8 cellular contexts compared by ENCODE assay signal in genomic region chr1:199551967-199552565, GRCh38.
DNase-seq lines count a peak whose midpoint lies in the region; ATAC-seq, FAIRE-seq and TF ChIP-seq lines count a peak whose summit lies in the region.

No MANE protein-coding gene starts in this region.

- no peak for ATAC-seq in WTC11
- no peak for ATAC-seq in GM18861 (IDR thresholded peaks at IDR 0.05; ENCODE audit: unreplicated experiment)

- no peaks in the 10 kb centered on the region for H3K36me3 Mint-ChIP-seq in WTC11
- H3K36me3 Mint-ChIP-seq in activated T-helper 2 cell treated with anti-CD3 and anti-CD28 coated beads, Interferon-gamma antibody, Interleukin-2, Interleukin-4, amounts not matched to agents 10 μg/mL and 5 μg/mL and 100 μg/mL, durations not matched to agents 14 hours and 24 hours and 36 hours (ENCODE audit: low read depth) = no peaks in the 10 kb centered on the region

- H3K4me3 Mint-ChIP-seq in WTC11 = no peak overlapping the region
- H3K4me3 Mint-ChIP-seq in activated T-helper 2 cell treated with anti-CD3 and anti-CD28 coated beads, Interferon-gamma antibody, Interleukin-2, Interleukin-4, amounts not matched to agents 10 μg/mL and 5 μg/mL and 100 μg/mL, durations not matched to agents 14 hours and 24 hours and 36 hours (ENCODE audit: low read depth) = no peak overlapping the region

- peak; percentile 54 for TF ChIP-seq CTCF in WTC11 (IDR thresholded peaks at IDR 0.05)

- peak; percentile 36 for DNase-seq in CMK (ENCODE audit: low read depth)
- DNase-seq in H54 (ENCODE audit: insufficient read length, low spot score) = peak; percentile 6
- DNase-seq in NCI-H2196 treated with DMSO at 0.1 percent for 48 hours (lab: John Stamatoyannopoulos, UW; ENCODE audit: unreplicated experiment) = peak; percentile 16
- peak; percentile 22 for DNase-seq in WTC11 (ENCODE audit: low spot score)
- DNase-seq in glomerular visceral epithelial cell (ENCODE audit: extremely low spot score) = peak; percentile 75
- peak; percentile 3 for DNase-seq in stimulated activated CD4-positive, alpha-beta T cell treated with anti-CD3 and anti-CD28 coated beads, Interleukin-1b, Interleukin-23, amount 100 ng/mL, for 48 hours
- DNase-seq in activated T-helper 2 cell treated with anti-CD3 and anti-CD28 coated beads, Interferon-gamma antibody, Interleukin-2, Interleukin-4, amounts not matched to agents 10 μg/mL and 5 μg/mL and 100 μg/mL, durations not matched to agents 14 hours and 24 hours and 36 hours (ENCODE audit: low spot score) = no peak

- H3K4me1 Mint-ChIP-seq in WTC11 = peaks cover 4% of the 10 kb centered on the region; the same call in 1 of the 2 replicates
- no peaks in the 10 kb centered on the region for H3K4me1 Mint-ChIP-seq in activated T-helper 2 cell treated with anti-CD3 and anti-CD28 coated beads, Interferon-gamma antibody, Interleukin-2, Interleukin-4, amounts not matched to agents 10 μg/mL and 5 μg/mL and 100 μg/mL, durations not matched to agents 14 hours and 24 hours and 36 hours (ENCODE audit: low read depth)

- intact Hi-C loops in activated T-helper 2 cell treated with anti-CD3 and anti-CD28 coated beads, Interferon-gamma antibody, Interleukin-2, Interleukin-4, amounts not matched to agents 10 μg/mL and 5 μg/mL and 100 μg/mL, durations not matched to agents 14 hours and 24 hours and 36 hours (cut with micrococcal nuclease) = no loop called here

- H3K27me3 Mint-ChIP-seq in WTC11 (ENCODE audit: low read depth) = no peaks in the 10 kb centered on the region
- H3K27me3 Mint-ChIP-seq in activated T-helper 2 cell treated with anti-CD3 and anti-CD28 coated beads, Interferon-gamma antibody, Interleukin-2, Interleukin-4, amounts not matched to agents 10 μg/mL and 5 μg/mL and 100 μg/mL, durations not matched to agents 14 hours and 24 hours and 36 hours (ENCODE audit: low read depth) = peaks cover 4% of the 10 kb centered on the region

- CTCF ChIA-PET in WTC11 (lab: Charles Lee) = interaction anchor here (1.0 kb wide), 1 partner anchor 130 kb away, joined by 3 read pairs; no protein-coding TSS in a partner anchor

- peaks cover 6% of the 10 kb centered on the region for H3K9me3 Mint-ChIP-seq in WTC11
- no peaks in the 10 kb centered on the region for H3K9me3 Mint-ChIP-seq in activated T-helper 2 cell treated with anti-CD3 and anti-CD28 coated beads, Interferon-gamma antibody, Interleukin-2, Interleukin-4, amounts not matched to agents 10 μg/mL and 5 μg/mL and 100 μg/mL, durations not matched to agents 14 hours and 24 hours and 36 hours

- no peak overlapping the region for H3K27ac Mint-ChIP-seq in WTC11
- no peak overlapping the region for H3K27ac Mint-ChIP-seq in activated T-helper 2 cell treated with anti-CD3 and anti-CD28 coated beads, Interferon-gamma antibody, Interleukin-2, Interleukin-4, amounts not matched to agents 10 μg/mL and 5 μg/mL and 100 μg/mL, durations not matched to agents 14 hours and 24 hours and 36 hours

- TF ChIP-seq POLR2A in H54 (IDR thresholded peaks at IDR 0.05; ENCODE audit: low read depth, low read length) = no peak

- peak; percentile 79 for FAIRE-seq in H54 (lab: Jason Lieb, UNC)

- POLR2A ChIA-PET in WTC11 (lab: Charles Lee) = no interaction called here

TF ChIP-seq in WTC11, 78 proteins besides CTCF, POLR2A, EP300 and RAD21:
- no peak for TF ChIP-seq ELF4 (CRISPR knock-in tag; IDR thresholded peaks at IDR 0.05; ENCODE audit: low read depth)
- TF ChIP-seq, protein P1, sequence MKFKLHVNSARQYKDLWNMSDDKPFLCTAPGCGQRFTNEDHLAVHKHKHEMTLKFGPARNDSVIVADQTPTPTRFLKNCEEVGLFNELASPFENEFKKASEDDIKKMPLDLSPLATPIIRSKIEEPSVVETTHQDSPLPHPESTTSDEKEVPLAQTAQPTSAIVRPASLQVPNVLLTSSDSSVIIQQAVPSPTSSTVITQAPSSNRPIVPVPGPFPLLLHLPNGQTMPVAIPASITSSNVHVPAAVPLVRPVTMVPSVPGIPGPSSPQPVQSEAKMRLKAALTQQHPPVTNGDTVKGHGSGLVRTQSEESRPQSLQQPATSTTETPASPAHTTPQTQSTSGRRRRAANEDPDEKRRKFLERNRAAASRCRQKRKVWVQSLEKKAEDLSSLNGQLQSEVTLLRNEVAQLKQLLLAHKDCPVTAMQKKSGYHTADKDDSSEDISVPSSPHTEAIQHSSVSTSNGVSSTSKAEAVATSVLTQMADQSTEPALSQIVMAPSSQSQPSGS (CRISPR knock-in tag; IDR thresholded peaks at IDR 0.05; ENCODE audit: borderline replicate concordance, low read depth) = no peak
- TF ChIP-seq ZNF219 (CRISPR knock-in tag; IDR thresholded peaks at IDR 0.05; ENCODE audit: borderline replicate concordance) = no peak
- TF ChIP-seq, protein P2, sequence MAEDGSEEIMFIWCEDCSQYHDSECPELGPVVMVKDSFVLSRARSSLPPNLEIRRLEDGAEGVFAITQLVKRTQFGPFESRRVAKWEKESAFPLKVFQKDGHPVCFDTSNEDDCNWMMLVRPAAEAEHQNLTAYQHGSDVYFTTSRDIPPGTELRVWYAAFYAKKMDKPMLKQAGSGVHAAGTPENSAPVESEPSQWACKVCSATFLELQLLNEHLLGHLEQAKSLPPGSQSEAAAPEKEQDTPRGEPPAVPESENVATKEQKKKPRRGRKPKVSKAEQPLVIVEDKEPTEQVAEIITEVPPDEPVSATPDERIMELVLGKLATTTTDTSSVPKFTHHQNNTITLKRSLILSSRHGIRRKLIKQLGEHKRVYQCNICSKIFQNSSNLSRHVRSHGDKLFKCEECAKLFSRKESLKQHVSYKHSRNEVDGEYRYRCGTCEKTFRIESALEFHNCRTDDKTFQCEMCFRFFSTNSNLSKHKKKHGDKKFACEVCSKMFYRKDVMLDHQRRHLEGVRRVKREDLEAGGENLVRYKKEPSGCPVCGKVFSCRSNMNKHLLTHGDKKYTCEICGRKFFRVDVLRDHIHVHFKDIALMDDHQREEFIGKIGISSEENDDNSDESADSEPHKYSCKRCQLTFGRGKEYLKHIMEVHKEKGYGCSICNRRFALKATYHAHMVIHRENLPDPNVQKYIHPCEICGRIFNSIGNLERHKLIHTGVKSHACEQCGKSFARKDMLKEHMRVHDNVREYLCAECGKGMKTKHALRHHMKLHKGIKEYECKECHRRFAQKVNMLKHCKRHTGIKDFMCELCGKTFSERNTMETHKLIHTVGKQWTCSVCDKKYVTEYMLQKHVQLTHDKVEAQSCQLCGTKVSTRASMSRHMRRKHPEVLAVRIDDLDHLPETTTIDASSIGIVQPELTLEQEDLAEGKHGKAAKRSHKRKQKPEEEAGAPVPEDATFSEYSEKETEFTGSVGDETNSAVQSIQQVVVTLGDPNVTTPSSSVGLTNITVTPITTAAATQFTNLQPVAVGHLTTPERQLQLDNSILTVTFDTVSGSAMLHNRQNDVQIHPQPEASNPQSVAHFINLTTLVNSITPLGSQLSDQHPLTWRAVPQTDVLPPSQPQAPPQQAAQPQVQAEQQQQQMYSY (CRISPR knock-in tag; IDR thresholded peaks at IDR 0.05) = peak; percentile 45; the same call in 1 of the 2 replicates
